1 cellular context compared by ENCODE assay signal in genomic region chr1:168454211-168454815, GRCh38.
TF ChIP-seq lines count a peak whose summit lies in the region.

No MANE protein-coding gene starts in this region.

TF ChIP-seq in GM23338, 12 proteins besides CTCF, POLR2A, EP300 and RAD21 (continued from another document):
- TF ChIP-seq ETS1 (IDR thresholded peaks at IDR 0.05): no peak
- TF ChIP-seq REST (IDR thresholded peaks at IDR 0.05; ENCODE audit: unreplicated experiment): no peak
- TF ChIP-seq ZNF331 (CRISPR knock-in tag; IDR thresholded peaks at IDR 0.05; ENCODE audit: low read depth): no peak
- no peak for TF ChIP-seq ZNF114 (CRISPR knock-in tag; IDR thresholded peaks at IDR 0.05)
- TF ChIP-seq POLR2AphosphoS5 (IDR thresholded peaks at IDR 0.05; ENCODE audit: low read depth): no peak
